9 cellular contexts compared by ENCODE assay signal in the genomic region with DNA sequence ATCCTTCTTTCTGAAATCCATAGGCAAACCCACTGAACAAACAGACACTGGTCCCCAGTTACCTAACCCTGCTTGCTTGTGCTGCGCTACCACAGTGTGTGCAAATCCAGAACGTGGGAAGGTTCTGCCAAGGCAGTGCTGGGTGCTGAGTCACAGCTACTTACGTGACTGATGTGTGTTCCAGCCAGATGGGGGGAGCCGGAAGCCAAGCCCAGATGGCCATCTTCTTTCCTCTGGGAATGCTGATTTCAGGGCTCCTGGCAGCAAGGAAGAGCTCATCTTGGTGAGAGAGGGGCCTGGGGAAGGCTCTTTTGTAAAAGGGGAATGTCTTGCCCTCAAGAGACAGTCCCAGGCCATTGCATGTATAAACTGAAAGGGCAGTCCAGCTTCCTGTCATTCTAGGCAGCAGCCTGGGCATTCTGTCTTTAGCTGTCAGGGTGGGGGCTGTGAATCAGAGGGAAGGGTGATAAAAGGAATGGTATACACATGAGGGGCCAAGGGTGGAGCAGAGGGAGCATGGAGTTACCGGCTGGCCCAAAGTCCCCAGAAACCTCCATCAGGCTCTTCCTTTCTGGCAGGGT. TPM values are rescaled to one million over a fixed set of nuclear protein-coding genes. Genes with fewer than 3 reads are reported as not detected.
DNase-seq lines count a peak whose midpoint lies in the region; ATAC-seq and TF ChIP-seq lines count a peak whose summit lies in the region.
"Had no signal": no experiment of that assay in that cellular context is flagged by ENCODE, and none has a peak within 500 bp of the region (broad histone marks: within the 10 kb centered on the region; RNA-seq: fewer than 3 reads in every experiment).

No MANE protein-coding gene starts in this region.

- no peaks in the 10 kb centered on the region for H3K27me3 Mint-ChIP-seq in T-helper 2 cell treated with Interferon-gamma antibody and Interleukin-4, amounts not matched to agents 5 μg/mL and 100 μg/mL, for 36 hours (ENCODE audit: low read depth)

- peaks cover 20% of the 10 kb centered on the region for H3K4me1 Mint-ChIP-seq in T-helper 2 cell treated with Interferon-gamma antibody and Interleukin-4, amounts not matched to agents 5 μg/mL and 100 μg/mL, for 36 hours (ENCODE audit: low read depth)

- no peak overlapping the region for H3K4me3 Mint-ChIP-seq in T-helper 2 cell treated with Interferon-gamma antibody and Interleukin-4, amounts not matched to agents 5 μg/mL and 100 μg/mL, for 36 hours

- H3K27ac Mint-ChIP-seq in T-helper 2 cell treated with Interferon-gamma antibody and Interleukin-4, amounts not matched to agents 5 μg/mL and 100 μg/mL, for 36 hours, result no peak overlapping the region

- in situ Hi-C loops in KBM-7 (cut with MboI; ENCODE audit: low pct_unique_long_range_greater_than_20kb, low sequenced_read_pairs), result no loop called here

- TF ChIP-seq CTCF in dorsolateral prefrontal cortex (IDR thresholded peaks at IDR 0.05 in 54 of 56, conservative IDR thresholded peaks at IDR 0.05 in 2 of 56; ENCODE audit: low read depth in 1 of 56, partially characterized antibody in 56 of 56), result peak in 1 of 56 donors; percentile 17

- ATAC-seq in GM18867 (IDR thresholded peaks at IDR 0.05; ENCODE audit: unreplicated experiment), result no peak
- ATAC-seq: left colon had no signal

- peak overlapping the region in 25 of 59 donors; percentile 1 to 39 (median 17) for H3K4me3 ChIP-seq in dorsolateral prefrontal cortex

- peaks cover 66% of the 10 kb centered on the region for H3K36me3 Mint-ChIP-seq in T-helper 2 cell treated with Interferon-gamma antibody and Interleukin-4, amounts not matched to agents 5 μg/mL and 100 μg/mL, for 36 hours (ENCODE audit: low read depth)

- peak overlapping the region; percentile 17 to 96 (median 87) for H3K27ac ChIP-seq in dorsolateral prefrontal cortex

- H3K27me3 ChIP-seq in dorsolateral prefrontal cortex, result no peaks in the 10 kb centered on the region

- intact Hi-C loops in dorsolateral prefrontal cortex (cut with DNase I), result loop anchor here in 1 of 2 donors (5.0 kb wide), 1 partner anchor 54 kb away; a partner anchor contains a TSS

- DNase-seq in A172 (ENCODE audit: low spot score) (peak; percentile 90), NCI-H226 (peak; percentile 92), dorsolateral prefrontal cortex (peak in 9 of 10 donors; percentile 53 to 92 (median 83)), myocyte (ENCODE audit: low read depth) (peak; percentile 83), NCI-H524 treated with DMSO at 0.1 percent for 48 hours (lab: John Stamatoyannopoulos, UW) (no peak), KBM-7 (no peak)
- no peak for DNase-seq in T-helper 2 cell treated with Interferon-gamma antibody and Interleukin-4, amounts not matched to agents 5 μg/mL and 100 μg/mL, for 36 hours (ENCODE audit: low spot score)

- no peaks in the 10 kb centered on the region for H3K9me3 Mint-ChIP-seq in T-helper 2 cell treated with Interferon-gamma antibody and Interleukin-4, amounts not matched to agents 5 μg/mL and 100 μg/mL, for 36 hours

RNA-seq across cellular contexts. Expression of a gene that starts 54.1 kb away (rescaled TPM):
- 134 and 148 TPM in 2 replicates for total RNA-seq in A172 (2014; rRNA removed; shearing (Covaris generic))
- 100 to 1,000 TPM in 54 of 120 experiments, 10 to 100 TPM in 66; 55.7 to 149 (median 97.5) TPM for total RNA-seq in dorsolateral prefrontal cortex
- total RNA-seq in myocyte, result 72.0 and 75.5 TPM in 2 replicates
- polyA plus RNA-seq in myocyte (2012), result 57.6 TPM

Comparison
In these comparisons a context has a peak if more than half of its experiments do, and no peak if none do; other contexts are left out.
1. DNase-seq: peak in A172 (single experiment), NCI-H226 (single experiment), dorsolateral prefrontal cortex (9 of 10) and myocyte (single experiment); none in NCI-H524 treated with DMSO at 0.1 percent for 48 hours (single experiment), KBM-7 (single experiment) and T-helper 2 cell treated with Interferon-gamma antibody and Interleukin-4, amounts not matched to agents 5 μg/mL and 100 μg/mL, for 36 hours (single experiment).